In the genomic region with DNA sequence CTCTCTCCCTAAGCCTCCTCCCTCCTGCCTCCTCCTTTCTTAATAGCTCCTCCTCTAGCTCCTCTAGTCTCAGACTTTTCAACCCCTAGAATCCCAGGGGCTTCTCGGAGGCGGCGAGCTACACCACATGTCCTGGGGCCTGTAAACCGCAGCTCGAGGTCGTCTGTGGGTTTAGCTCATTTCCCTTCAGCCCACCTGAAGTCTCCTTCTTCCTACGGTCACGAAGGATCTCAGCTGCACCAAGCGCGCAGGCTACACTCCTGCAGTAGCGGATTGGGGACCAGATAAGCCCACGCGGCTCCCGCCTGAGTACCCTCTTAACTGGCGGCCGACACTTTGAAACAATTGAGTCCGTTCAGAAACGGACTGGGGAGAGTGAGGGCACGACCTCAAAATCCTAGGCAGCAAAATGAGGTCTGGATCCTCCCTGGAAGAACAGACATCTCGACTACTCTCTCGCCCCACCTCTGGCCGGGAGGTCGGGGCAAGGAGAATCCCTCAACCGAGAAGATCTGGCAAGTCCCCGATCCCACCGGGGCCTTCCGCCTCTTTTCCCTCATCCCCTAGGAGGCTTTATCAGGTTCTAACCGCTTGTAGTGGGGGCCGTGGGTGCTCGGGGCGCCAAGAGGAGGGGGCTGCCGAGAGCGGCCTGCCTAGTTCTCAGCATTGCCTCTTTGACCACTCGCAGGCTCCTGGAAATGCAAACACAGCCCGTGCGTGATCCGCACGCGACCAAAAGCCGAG, we compare ENCODE assay signal across 13 cellular contexts. TPM values are rescaled to one million over a fixed set of nuclear protein-coding genes. Genes with fewer than 3 reads are reported as not detected.
DNase-seq lines count a peak whose midpoint lies in the region; ATAC-seq, FAIRE-seq and TF ChIP-seq lines count a peak whose summit lies in the region.
"Had no signal": no experiment of that assay in that cellular context is flagged by ENCODE, and none has a peak within 500 bp of the region (broad histone marks: within the 10 kb centered on the region; RNA-seq: fewer than 3 reads in every experiment).

No MANE protein-coding gene starts in this region.

- no peak overlapping the region for H3K23ac ChIP-seq in H9 (ENCODE audit: insufficient read length, low read depth, low read length)

- no peak overlapping the region for H2BK12ac ChIP-seq in H9 (ENCODE audit: insufficient read length, low read depth, low read length)

- H2BK15ac ChIP-seq in H9 (ENCODE audit: low read depth, low read length) = no peak overlapping the region

- H3K4ac ChIP-seq in H9 (ENCODE audit: low read depth, low read length) = no peak overlapping the region

- H2AK5ac ChIP-seq in H9 (ENCODE audit: insufficient read length, low read length) = no peak overlapping the region

- H2AFZ ChIP-seq in H9 (ENCODE audit: low read length) = no peak overlapping the region
- H2AFZ ChIP-seq: PC-9 had no signal

- DNase-seq in A549 (ENCODE audit: low read depth in 1 of 2, low spot score in 1 of 2) (peak in 1 of 2 experiments; percentile 25), H9 (peak; percentile 71), endothelial cell (ENCODE audit: low spot score) (peak; percentile 12), NAMALWA (ENCODE audit: low spot score) (no peak), NCI-H748 (lab: John Stamatoyannopoulos, UW; ENCODE audit: unreplicated experiment) (no peak), NOMO-1 treated with dmso at 0.1 percent for 144 hours (lab: John Stamatoyannopoulos, UW; ENCODE audit: unreplicated experiment) (no peak)
- DNase-seq: brain microvascular endothelial cell, PC-9, psoas muscle had no signal

- peak overlapping the region; percentile 46 to 87 for H3K4me3 Mint-ChIP-seq in H9
- H3K4me3 Mint-ChIP-seq in endothelial cell (ENCODE audit: unreplicated experiment) = peak overlapping the region; percentile 78
- H3K4me3 Mint-ChIP-seq in nephron = peak overlapping the region; percentile 71 to 80 (median 79)
- H3K4me3 Mint-ChIP-seq in activated T-helper 17 cell treated with anti-CD3 and anti-CD28 coated beads, Interleukin-2, amount 50 U/mL, for 72 hours = no peak overlapping the region

- H3K4me1 ChIP-seq in A549 (peaks cover 27% of the 10 kb centered on the region), H9 (ENCODE audit: insufficient read depth, low read length) (no peaks in the 10 kb centered on the region)
- H3K4me1 ChIP-seq: psoas muscle had no signal

- H2BK120ac ChIP-seq in H9 (ENCODE audit: low read depth, low read length, poor library complexity, severe bottlenecking) = no peak overlapping the region

- no peaks in the 10 kb centered on the region for H3K79me1 ChIP-seq in H9 (ENCODE audit: insufficient read depth, low read depth, low read length, poor library complexity, severe bottlenecking)

- H3K27ac Mint-ChIP-seq in H9 (no peak overlapping the region), endothelial cell (ENCODE audit: unreplicated experiment) (no peak overlapping the region), nephron (peak overlapping the region in 1 of 3 experiments; percentile 54)
- H3K27ac Mint-ChIP-seq in activated T-helper 17 cell treated with anti-CD3 and anti-CD28 coated beads, Interleukin-2, amount 50 U/mL, for 72 hours = no peak overlapping the region
- H3K27ac Mint-ChIP-seq: IgD-negative memory B cell had no signal

- TF ChIP-seq RAD21 in A549 (conservative IDR thresholded peaks at IDR 0.05 in 1 of 2, IDR thresholded peaks at IDR 0.05 in 1 of 2) = no peak

- TF ChIP-seq CTCF in A549 (IDR thresholded peaks at IDR 0.05) (no peak), H9 (conservative IDR thresholded peaks at IDR 0.05) (no peak), endothelial cell (IDR thresholded peaks at IDR 0.05; ENCODE audit: unreplicated experiment) (no peak), nephron (IDR thresholded peaks at IDR 0.05; ENCODE audit: unreplicated experiment in 3 of 3) (no peak)

- H3K27me3 Mint-ChIP-seq in H9 (ENCODE audit: low read depth) (peaks cover 96% of the 10 kb centered on the region), endothelial cell (ENCODE audit: unreplicated experiment) (peaks cover 42% of the 10 kb centered on the region), nephron (ENCODE audit: low read depth) (peaks cover 93% of the 10 kb centered on the region)
- H3K27me3 Mint-ChIP-seq in activated T-helper 17 cell treated with anti-CD3 and anti-CD28 coated beads, Interleukin-2, amount 50 U/mL, for 72 hours = peaks cover 50% of the 10 kb centered on the region

- FAIRE-seq in A549 (lab: Jason Lieb, UNC) = no peak

- H3K4me2 ChIP-seq in A549 (peak overlapping the region; percentile 88), H9 (ENCODE audit: insufficient read depth, insufficient read length, low read length) (peak overlapping the region; percentile 92)
- H3K4me2 ChIP-seq: BLaER1 treated with 17β-estradiol and CSF1 and Interleukin-3, amounts not matched to agents 10 nM and 100 nM; PC-9 had no signal

- peaks cover 0 to 4% of the 10 kb centered on the region in 2 experiments; a peak in 2 of 5 replicates for H3K9me3 Mint-ChIP-seq in H9
- no peaks in the 10 kb centered on the region for H3K9me3 Mint-ChIP-seq in endothelial cell (ENCODE audit: unreplicated experiment)
- H3K9me3 Mint-ChIP-seq in nephron = no peaks in the 10 kb centered on the region
- H3K9me3 Mint-ChIP-seq in activated T-helper 17 cell treated with anti-CD3 and anti-CD28 coated beads, Interleukin-2, amount 50 U/mL, for 72 hours = no peaks in the 10 kb centered on the region

- H2BK5ac ChIP-seq in H9 (ENCODE audit: insufficient read length, low read length) = no peak overlapping the region

- H3K9me3 ChIP-seq in A549 (no peaks in the 10 kb centered on the region), H9 (ENCODE audit: control insufficient read depth, low read depth, low read length) (no peaks in the 10 kb centered on the region)
- H3K9me3 ChIP-seq: psoas muscle had no signal

- no peak overlapping the region for H3T11ph ChIP-seq in H9 (ENCODE audit: low read length)

- no peak overlapping the region for H3K56ac ChIP-seq in H9 (ENCODE audit: insufficient read length, low read depth, low read length)

- no peaks in the 10 kb centered on the region for H4K20me1 ChIP-seq in H9 (ENCODE audit: control insufficient read depth, insufficient read depth, insufficient read length)
- H4K20me1 ChIP-seq: BLaER1 treated with 17β-estradiol and CSF1 and Interleukin-3, amounts not matched to agents 10 nM and 100 nM had no signal

- H3K27ac ChIP-seq in A549 = no peak overlapping the region
- no peak overlapping the region for H3K27ac ChIP-seq in H9 (ENCODE audit: insufficient read length, low read depth, low read length)
- H3K27ac ChIP-seq: BLaER1 treated with 17β-estradiol and CSF1 and Interleukin-3, amounts not matched to agents 10 nM and 100 nM; brain microvascular endothelial cell; PC-9; psoas muscle had no signal

- H2BK20ac ChIP-seq in H9 (ENCODE audit: low read depth, low read length, poor library complexity, severe bottlenecking) = no peak overlapping the region

- H3K18ac ChIP-seq in H9 (ENCODE audit: insufficient read length, low read depth, low read length) = no peak overlapping the region

- H3K36me3 Mint-ChIP-seq in H9 (ENCODE audit: insufficient read depth in 1 of 3, low read depth in 3 of 3) = no peaks in the 10 kb centered on the region; a peak in 2 of 7 replicates
- peaks cover 5% of the 10 kb centered on the region for H3K36me3 Mint-ChIP-seq in endothelial cell (ENCODE audit: low read depth, unreplicated experiment)
- H3K36me3 Mint-ChIP-seq in nephron (ENCODE audit: low read depth) = no peaks in the 10 kb centered on the region
- no peaks in the 10 kb centered on the region for H3K36me3 Mint-ChIP-seq in activated T-helper 17 cell treated with anti-CD3 and anti-CD28 coated beads, Interleukin-2, amount 50 U/mL, for 72 hours (ENCODE audit: low read depth)

- peaks cover 36% of the 10 kb centered on the region for H3K23me2 ChIP-seq in H9 (ENCODE audit: insufficient read length, low read depth, low read length, poor library complexity, severe bottlenecking)

- no peak overlapping the region for H4K8ac ChIP-seq in H9 (replicated peaks; ENCODE audit: insufficient read length, low read depth, low read length)

- H3K9ac ChIP-seq in H9 (ENCODE audit: extremely low read depth, insufficient read length, low read length) = no peak overlapping the region
- H3K9ac ChIP-seq: BLaER1 treated with 17β-estradiol and CSF1 and Interleukin-3, amounts not matched to agents 10 nM and 100 nM had no signal

- peak; percentile 44 to 64; a peak in 4 of 6 replicates for ATAC-seq in A549
- ATAC-seq in activated T-helper 17 cell treated with anti-CD3 and anti-CD28 coated beads, Interleukin-2, amount 50 U/mL, for 72 hours (replicated peaks) = no peak
- ATAC-seq: psoas muscle had no signal

- 17% methylated on average over 25 of the region's 40 CpGs for WGBS in A549 (ENCODE audit: missing lambda C conversion rate)
- WGBS in H9 (ENCODE audit: extremely low coverage, insufficient read length, low lambda C conversion rate) = no CpG with 5 or more reads among the region's 40 CpGs

- H4K5ac ChIP-seq in H9 (ENCODE audit: insufficient read length, low read depth, low read length) = no peak overlapping the region

- H3K14ac ChIP-seq in H9 (ENCODE audit: insufficient read depth, low read length) = no peak overlapping the region

- no peak for TF ChIP-seq EP300 in A549 (IDR thresholded peaks at IDR 0.05)

- peaks cover 40% of the 10 kb centered on the region; the same call in 1 of the 2 replicates for H3K27me3 ChIP-seq in H9 (ENCODE audit: insufficient read depth, low read length)
- H3K27me3 ChIP-seq: BLaER1 treated with 17β-estradiol and CSF1 and Interleukin-3, amounts not matched to agents 10 nM and 100 nM had no signal

- TF ChIP-seq POLR2A in A549 (IDR thresholded peaks at IDR 0.05; ENCODE audit: low read length) = no peak

- H3K4me3 ChIP-seq in A549 = peak overlapping the region; percentile 34; the same call in 2 of the 3 replicates
- H3K4me3 ChIP-seq: PC-9 had no signal

- H3K4me1 Mint-ChIP-seq in H9 (peaks cover 13 to 17% of the 10 kb centered on the region in 2 experiments), endothelial cell (ENCODE audit: unreplicated experiment) (peaks cover 12% of the 10 kb centered on the region), nephron (peaks cover 21% of the 10 kb centered on the region)
- no peaks in the 10 kb centered on the region for H3K4me1 Mint-ChIP-seq in activated T-helper 17 cell treated with anti-CD3 and anti-CD28 coated beads, Interleukin-2, amount 50 U/mL, for 72 hours

- H4K91ac ChIP-seq in H9 (ENCODE audit: insufficient read length, low read depth, low read length) = no peak overlapping the region

- POLR2A ChIA-PET in A549 (lab: Yijun Ruan, JAX) = no interaction called here

- no peaks in the 10 kb centered on the region for H3K79me2 ChIP-seq in H9 (ENCODE audit: insufficient read depth, low read length)

- CTCF ChIA-PET in A549 (lab: Yijun Ruan, JAX) = interaction anchor here (0.7 to 1.0 kb wide), 3 partner anchors 20 to 289 kb away, joined by 3 to 4 read pairs (median 3); no protein-coding TSS in a partner anchor

RNA-seq across cellular contexts. Expression of gene SORCS3, which starts 1.3 kb away (rescaled TPM):
- polyA plus RNA-seq in A549 (2011; rRNA removed) = not detected in 2 replicates
- not detected in 2 replicates for polyA plus RNA-seq in A549 (2012; cell fraction: cytosol; rRNA removed)
- not detected in 2 replicates for polyA plus RNA-seq in A549 (2012; cell fraction: nucleus; rRNA removed)
- not detected in 3 replicates for polyA plus RNA-seq in A549 (2017; fragmentation: RNase III; extraction: RNeasy Plus Mini Kit Qiagen cat#74134 plus additional on column Dnase treatment)
- not detected in 2 replicates for polyA minus RNA-seq in A549 (2011; rRNA and poly(A)+ RNA removed)
- total RNA-seq in H9 (2021) = 0.04 and 0.18 TPM in 2 replicates
- not detected for total RNA-seq in endothelial cell (ENCODE audit: unreplicated experiment)
- total RNA-seq in activated T-helper 17 cell treated with anti-CD3 and anti-CD28 coated beads, Interleukin-2, amount 50 U/mL, for 72 hours = not detected
- total RNA-seq: PC-9, psoas muscle had no signal
- polyA plus RNA-seq: IgD-negative memory B cell had no signal

Comparison
In these comparisons a context has a peak if more than half of its experiments do, and no peak if none do; other contexts are left out.
1. DNase-seq: peak in H9 (single experiment) and endothelial cell (single experiment); none in NAMALWA (single experiment), NCI-H748 (single experiment) and NOMO-1 treated with dmso at 0.1 percent for 144 hours (single experiment).